In genomic region chr3:14286887-14287496, GRCh38 we compare ENCODE assay signal across 1 cellular context.
TF ChIP-seq lines count a peak whose summit lies in the region.

No MANE protein-coding gene starts in this region.

TF ChIP-seq in H1, 55 proteins besides CTCF, POLR2A, EP300 and RAD21 (continued from another document):
- no peak for TF ChIP-seq CHD7 (IDR thresholded peaks at IDR 0.05; ENCODE audit: insufficient replicate concordance, low read length)
- TF ChIP-seq BCL11A (IDR thresholded peaks at IDR 0.05; ENCODE audit: low read depth in 2 of 2, low read length in 2 of 2) = no peak
- no peak for TF ChIP-seq ASH2L (IDR thresholded peaks at IDR 0.05; ENCODE audit: low read length)
- TF ChIP-seq CEBPB (IDR thresholded peaks at IDR 0.05; ENCODE audit: low read depth, low read length) = no peak
- TF ChIP-seq POU5F1 (IDR thresholded peaks at IDR 0.05; ENCODE audit: low read depth, low read length) = no peak
- TF ChIP-seq TEAD4 (IDR thresholded peaks at IDR 0.05; ENCODE audit: low read depth, low read length) = no peak
